In the genomic region with DNA sequence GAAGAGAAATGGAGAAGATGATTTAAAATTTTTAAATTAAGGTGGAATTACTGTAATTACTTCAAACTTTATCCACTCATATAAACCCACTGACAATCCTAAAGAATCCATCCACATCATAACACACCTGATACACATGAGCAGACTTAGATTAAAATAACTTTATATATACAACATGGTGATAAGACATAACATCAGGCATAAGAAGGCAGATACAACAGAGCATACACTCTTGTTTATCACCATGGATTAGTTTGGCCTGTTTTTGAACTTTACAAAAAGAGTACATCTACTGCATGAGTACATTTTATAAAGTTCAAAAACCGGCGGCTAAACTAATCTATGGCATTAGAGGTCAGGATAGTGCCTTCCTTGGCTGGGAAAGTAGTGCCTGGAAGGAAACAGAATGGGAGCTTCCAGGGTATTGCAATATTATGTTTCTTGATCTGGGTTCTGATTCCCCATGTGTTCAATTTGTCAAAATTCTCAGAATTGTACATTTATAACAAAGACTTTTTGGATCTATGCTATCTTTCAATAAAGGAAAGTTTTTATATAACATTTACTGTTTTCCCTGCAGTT, we compare ENCODE assay signal across 1 cellular context.
TF ChIP-seq lines count a peak whose summit lies in the region.

No MANE protein-coding gene starts in this region.

TF ChIP-seq in K562, 482 proteins besides CTCF, POLR2A, EP300 and RAD21 (continued from another document):
- no peak for TF ChIP-seq ZBTB8A (IDR thresholded peaks at IDR 0.05; ENCODE audit: partially characterized antibody)
- TF ChIP-seq, protein P1, sequence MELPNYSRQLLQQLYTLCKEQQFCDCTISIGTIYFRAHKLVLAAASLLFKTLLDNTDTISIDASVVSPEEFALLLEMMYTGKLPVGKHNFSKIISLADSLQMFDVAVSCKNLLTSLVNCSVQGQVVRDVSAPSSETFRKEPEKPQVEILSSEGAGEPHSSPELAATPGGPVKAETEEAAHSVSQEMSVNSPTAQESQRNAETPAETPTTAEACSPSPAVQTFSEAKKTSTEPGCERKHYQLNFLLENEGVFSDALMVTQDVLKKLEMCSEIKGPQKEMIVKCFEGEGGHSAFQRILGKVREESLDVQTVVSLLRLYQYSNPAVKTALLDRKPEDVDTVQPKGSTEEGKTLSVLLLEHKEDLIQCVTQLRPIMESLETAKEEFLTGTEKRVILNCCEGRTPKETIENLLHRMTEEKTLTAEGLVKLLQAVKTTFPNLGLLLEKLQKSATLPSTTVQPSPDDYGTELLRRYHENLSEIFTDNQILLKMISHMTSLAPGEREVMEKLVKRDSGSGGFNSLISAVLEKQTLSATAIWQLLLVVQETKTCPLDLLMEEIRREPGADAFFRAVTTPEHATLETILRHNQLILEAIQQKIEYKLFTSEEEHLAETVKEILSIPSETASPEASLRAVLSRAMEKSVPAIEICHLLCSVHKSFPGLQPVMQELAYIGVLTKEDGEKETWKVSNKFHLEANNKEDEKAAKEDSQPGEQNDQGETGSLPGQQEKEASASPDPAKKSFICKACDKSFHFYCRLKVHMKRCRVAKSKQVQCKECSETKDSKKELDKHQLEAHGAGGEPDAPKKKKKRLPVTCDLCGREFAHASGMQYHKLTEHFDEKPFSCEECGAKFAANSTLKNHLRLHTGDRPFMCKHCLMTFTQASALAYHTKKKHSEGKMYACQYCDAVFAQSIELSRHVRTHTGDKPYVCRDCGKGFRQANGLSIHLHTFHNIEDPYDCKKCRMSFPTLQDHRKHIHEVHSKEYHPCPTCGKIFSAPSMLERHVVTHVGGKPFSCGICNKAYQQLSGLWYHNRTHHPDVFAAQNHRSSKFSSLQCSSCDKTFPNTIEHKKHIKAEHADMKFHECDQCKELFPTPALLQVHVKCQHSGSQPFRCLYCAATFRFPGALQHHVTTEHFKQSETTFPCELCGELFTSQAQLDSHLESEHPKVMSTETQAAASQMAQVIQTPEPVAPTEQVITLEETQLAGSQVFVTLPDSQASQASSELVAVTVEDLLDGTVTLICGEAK (IDR thresholded peaks at IDR 0.05): peak; percentile 80
- TF ChIP-seq, protein P1 (CRISPR knock-in tag; IDR thresholded peaks at IDR 0.05): no peak
- TF ChIP-seq, protein P2, sequence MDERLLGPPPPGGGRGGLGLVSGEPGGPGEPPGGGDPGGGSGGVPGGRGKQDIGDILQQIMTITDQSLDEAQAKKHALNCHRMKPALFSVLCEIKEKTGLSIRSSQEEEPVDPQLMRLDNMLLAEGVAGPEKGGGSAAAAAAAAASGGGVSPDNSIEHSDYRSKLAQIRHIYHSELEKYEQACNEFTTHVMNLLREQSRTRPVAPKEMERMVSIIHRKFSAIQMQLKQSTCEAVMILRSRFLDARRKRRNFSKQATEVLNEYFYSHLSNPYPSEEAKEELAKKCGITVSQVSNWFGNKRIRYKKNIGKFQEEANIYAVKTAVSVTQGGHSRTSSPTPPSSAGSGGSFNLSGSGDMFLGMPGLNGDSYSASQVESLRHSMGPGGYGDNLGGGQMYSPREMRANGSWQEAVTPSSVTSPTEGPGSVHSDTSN (CRISPR knock-in tag; IDR thresholded peaks at IDR 0.05; ENCODE audit: low read depth): no peak
- TF ChIP-seq, protein P2 (tag; conservative IDR thresholded peaks at IDR 0.05; ENCODE audit: low read depth): no peak
- TF ChIP-seq, protein P3, sequence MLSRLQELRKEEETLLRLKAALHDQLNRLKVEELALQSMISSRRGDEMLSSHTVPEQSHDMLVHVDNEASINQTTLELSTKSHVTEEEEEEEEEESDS (CRISPR knock-in tag; IDR thresholded peaks at IDR 0.05): no peak
- TF ChIP-seq RBM39 (optimal IDR thresholded peaks at IDR 0.05; ENCODE audit: low read depth, low read length): no peak
- no peak for TF ChIP-seq TBL1XR1 (IDR thresholded peaks at IDR 0.05; ENCODE audit: low read length in 2 of 2)
- TF ChIP-seq SMAD1 (IDR thresholded peaks at IDR 0.05; ENCODE audit: low read depth, low read length, partially characterized antibody): no peak
- TF ChIP-seq, protein P4, sequence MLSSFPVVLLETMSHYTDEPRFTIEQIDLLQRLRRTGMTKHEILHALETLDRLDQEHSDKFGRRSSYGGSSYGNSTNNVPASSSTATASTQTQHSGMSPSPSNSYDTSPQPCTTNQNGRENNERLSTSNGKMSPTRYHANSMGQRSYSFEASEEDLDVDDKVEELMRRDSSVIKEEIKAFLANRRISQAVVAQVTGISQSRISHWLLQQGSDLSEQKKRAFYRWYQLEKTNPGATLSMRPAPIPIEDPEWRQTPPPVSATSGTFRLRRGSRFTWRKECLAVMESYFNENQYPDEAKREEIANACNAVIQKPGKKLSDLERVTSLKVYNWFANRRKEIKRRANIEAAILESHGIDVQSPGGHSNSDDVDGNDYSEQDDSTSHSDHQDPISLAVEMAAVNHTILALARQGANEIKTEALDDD (IDR thresholded peaks at IDR 0.05): no peak
- no peak for TF ChIP-seq SOX6 (IDR thresholded peaks at IDR 0.05)
- peak; percentile 95 for TF ChIP-seq ZBTB17 (CRISPR knock-in tag; IDR thresholded peaks at IDR 0.05)
- TF ChIP-seq KDM2B (CRISPR knock-in tag; IDR thresholded peaks at IDR 0.05): no peak
- no peak for TF ChIP-seq ZNF766 (CRISPR knock-in tag; conservative IDR thresholded peaks at IDR 0.05)
- TF ChIP-seq, protein P5, sequence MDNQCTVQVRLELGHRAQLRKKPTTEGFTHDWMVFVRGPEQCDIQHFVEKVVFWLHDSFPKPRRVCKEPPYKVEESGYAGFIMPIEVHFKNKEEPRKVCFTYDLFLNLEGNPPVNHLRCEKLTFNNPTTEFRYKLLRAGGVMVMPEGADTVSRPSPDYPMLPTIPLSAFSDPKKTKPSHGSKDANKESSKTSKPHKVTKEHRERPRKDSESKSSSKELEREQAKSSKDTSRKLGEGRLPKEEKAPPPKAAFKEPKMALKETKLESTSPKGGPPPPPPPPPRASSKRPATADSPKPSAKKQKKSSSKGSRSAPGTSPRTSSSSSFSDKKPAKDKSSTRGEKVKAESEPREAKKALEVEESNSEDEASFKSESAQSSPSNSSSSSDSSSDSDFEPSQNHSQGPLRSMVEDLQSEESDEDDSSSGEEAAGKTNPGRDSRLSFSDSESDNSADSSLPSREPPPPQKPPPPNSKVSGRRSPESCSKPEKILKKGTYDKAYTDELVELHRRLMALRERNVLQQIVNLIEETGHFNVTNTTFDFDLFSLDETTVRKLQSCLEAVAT (IDR thresholded peaks at IDR 0.05): peak in 1 of 2 experiments; percentile 96; a peak in 2 of 4 replicates
